In genomic region chr5:103464801-103465484, GRCh38 we compare ENCODE assay signal across 21 cellular contexts.
DNase-seq lines count a peak whose midpoint lies in the region; ATAC-seq and TF ChIP-seq lines count a peak whose summit lies in the region.
"Had no signal": no experiment of that assay in that cellular context is flagged by ENCODE, and none has a peak within 500 bp of the region (broad histone marks: within the 10 kb centered on the region; RNA-seq: fewer than 3 reads in every experiment).

No MANE protein-coding gene starts in this region.

- H3K27ac Mint-ChIP-seq in stimulated activated effector memory CD8-positive, alpha-beta T cell treated with anti-CD3 and anti-CD28 coated beads, Interleukin-12 subunit alpha, Interleukin-12 subunit beta, amount 100 ng/mL, for 72 hours, result no peak overlapping the region
- H3K27ac Mint-ChIP-seq: activated CD4-positive, alpha-beta T cell treated with anti-CD3 and anti-CD28 coated beads for 36 hours; stimulated activated naive B cell treated with anti-CD40 and anti-IgM and Interleukin-4, amounts not matched to agents 10 μg/mL and 1 μg/mL and 100 μg/mL, for 72 hours had no signal

- no peaks in the 10 kb centered on the region for H3K27me3 ChIP-seq in prostate gland (replicated peaks; ENCODE audit: insufficient read depth)
- H3K27me3 ChIP-seq: left lung, SJSA1, tibial nerve had no signal

- TF ChIP-seq CTCF in prostate gland (IDR thresholded peaks at IDR 0.05), result no peak

- ATAC-seq in SK-N-SH treated with all-trans-retinoic acid at 6 μM for 48 hours, result peak; percentile 30; the same call in 2 of the 3 replicates
- ATAC-seq in stimulated activated effector memory CD8-positive, alpha-beta T cell treated with anti-CD3 and anti-CD28 coated beads, Interleukin-12 subunit alpha, Interleukin-12 subunit beta, amount 100 ng/mL, for 72 hours, result peak; percentile 13
- ATAC-seq: activated CD4-positive, alpha-beta T cell treated with anti-CD3 and anti-CD28 coated beads for 36 hours; K562; left lung; stimulated activated naive B cell treated with anti-CD40 and anti-IgM and Interleukin-4, amounts not matched to agents 10 μg/mL and 1 μg/mL and 100 μg/mL, for 72 hours had no signal

- H3K9me3 Mint-ChIP-seq in stimulated activated effector memory CD8-positive, alpha-beta T cell treated with anti-CD3 and anti-CD28 coated beads, Interleukin-12 subunit alpha, Interleukin-12 subunit beta, amount 100 ng/mL, for 72 hours, result no peaks in the 10 kb centered on the region
- H3K9me3 Mint-ChIP-seq: stimulated activated naive B cell treated with anti-CD40 and anti-IgM and Interleukin-4, amounts not matched to agents 10 μg/mL and 1 μg/mL and 100 μg/mL, for 72 hours had no signal

- no peaks in the 10 kb centered on the region for H3K36me3 Mint-ChIP-seq in stimulated activated effector memory CD8-positive, alpha-beta T cell treated with anti-CD3 and anti-CD28 coated beads, Interleukin-12 subunit alpha, Interleukin-12 subunit beta, amount 100 ng/mL, for 72 hours
- H3K36me3 Mint-ChIP-seq: stimulated activated naive B cell treated with anti-CD40 and anti-IgM and Interleukin-4, amounts not matched to agents 10 μg/mL and 1 μg/mL and 100 μg/mL, for 72 hours had no signal

- WGBS in prostate gland, result 73% methylated on average over 5 of the region's 5 CpGs

- no peak overlapping the region for H3K4me3 Mint-ChIP-seq in stimulated activated effector memory CD8-positive, alpha-beta T cell treated with anti-CD3 and anti-CD28 coated beads, Interleukin-12 subunit alpha, Interleukin-12 subunit beta, amount 100 ng/mL, for 72 hours
- H3K4me3 Mint-ChIP-seq: activated CD4-positive, alpha-beta T cell treated with anti-CD3 and anti-CD28 coated beads for 36 hours; stimulated activated naive B cell treated with anti-CD40 and anti-IgM and Interleukin-4, amounts not matched to agents 10 μg/mL and 1 μg/mL and 100 μg/mL, for 72 hours had no signal

- no peaks in the 10 kb centered on the region for H3K4me1 Mint-ChIP-seq in stimulated activated effector memory CD8-positive, alpha-beta T cell treated with anti-CD3 and anti-CD28 coated beads, Interleukin-12 subunit alpha, Interleukin-12 subunit beta, amount 100 ng/mL, for 72 hours
- H3K4me1 Mint-ChIP-seq: activated CD4-positive, alpha-beta T cell treated with anti-CD3 and anti-CD28 coated beads for 36 hours had no signal

- DNase-seq in NCI-H2171 treated with DMSO at 0.1 percent for 48 hours (lab: John Stamatoyannopoulos, UW) (peak; percentile 3), NCI-H2171 (lab: John Stamatoyannopoulos, UW) (no peak), kidney tubule cell (ENCODE audit: low spot score) (peak; percentile 13), cerebellar nuclear complex (lab: John Stamatoyannopoulos, UW) (no peak), prostate gland (ENCODE audit: low spot score) (no peak), glomerular visceral epithelial cell (ENCODE audit: extremely low spot score) (no peak)
- DNase-seq in stimulated activated effector memory CD8-positive, alpha-beta T cell treated with anti-CD3 and anti-CD28 coated beads, Interleukin-12 subunit alpha, Interleukin-12 subunit beta, amount 100 ng/mL, for 72 hours (ENCODE audit: low spot score in 2 of 2), result no peak
- DNase-seq: activated CD4-positive, alpha-beta T cell treated with anti-CD3 and anti-CD28 coated beads for 36 hours; activated CD8-positive, alpha-beta memory T cell treated with anti-CD3 and anti-CD28 coated beads, Interleukin-2, amount 50 U/mL, for 48 hours; activated naive CD4-positive, alpha-beta T cell treated with Interleukin-2 at 50 U/mL for 16 hours; EL; foreskin melanocyte; left lung; NCI-H1105; stimulated activated naive B cell treated with anti-CD40 and anti-IgM and Interleukin-4, amounts not matched to agents 10 μg/mL and 1 μg/mL and 100 μg/mL, for 72 hours; T1000 had no signal

- no peaks in the 10 kb centered on the region for H3K9me3 ChIP-seq in prostate gland
- H3K9me3 ChIP-seq: left lung, SJSA1, tibial nerve had no signal

- TF ChIP-seq POLR2A in prostate gland (IDR thresholded peaks at IDR 0.05), result no peak

- H3K36me3 ChIP-seq in prostate gland, result no peaks in the 10 kb centered on the region
- H3K36me3 ChIP-seq: left lung, SJSA1, tibial nerve had no signal

- H3K4me3 ChIP-seq in prostate gland, result no peak overlapping the region
- H3K4me3 ChIP-seq: K562, left lung, SJSA1, tibial nerve had no signal

- no peak overlapping the region for H3K27ac ChIP-seq in prostate gland
- H3K27ac ChIP-seq: HL-60, left lung, SJSA1, tibial nerve had no signal

- H3K4me1 ChIP-seq in prostate gland (replicated peaks), result no peaks in the 10 kb centered on the region
- H3K4me1 ChIP-seq: left lung, tibial nerve had no signal

- intact Hi-C loops in prostate gland (cut with DNase I), result no loop called here

TF ChIP-seq in SK-N-SH treated with all-trans-retinoic acid at 6 μM for 48 hours, 23 proteins besides CTCF, POLR2A, EP300 and RAD21 (continues in another document):
- no peak for TF ChIP-seq TSHZ2 (CRISPR knock-in tag; IDR thresholded peaks at IDR 0.05)
- no peak for TF ChIP-seq ISL1 (CRISPR knock-in tag; IDR thresholded peaks at IDR 0.05)
- TF ChIP-seq GLIS3 (CRISPR knock-in tag; IDR thresholded peaks at IDR 0.05), result no peak
- TF ChIP-seq BACH2 (CRISPR knock-in tag; IDR thresholded peaks at IDR 0.05; ENCODE audit: borderline replicate concordance), result no peak
- no peak for TF ChIP-seq ZNF565 (CRISPR knock-in tag; conservative IDR thresholded peaks at IDR 0.05; ENCODE audit: low read depth)
- no peak for TF ChIP-seq ARNTL (CRISPR knock-in tag; IDR thresholded peaks at IDR 0.05; ENCODE audit: borderline replicate concordance, low read depth)
- no peak for TF ChIP-seq RARB (CRISPR knock-in tag; IDR thresholded peaks at IDR 0.05)
- no peak for TF ChIP-seq CREB5 (CRISPR knock-in tag; IDR thresholded peaks at IDR 0.05; ENCODE audit: low read depth)
- no peak for TF ChIP-seq PATZ1 (CRISPR knock-in tag; IDR thresholded peaks at IDR 0.05; ENCODE audit: borderline replicate concordance)
- no peak for TF ChIP-seq SNAI2 (CRISPR knock-in tag; IDR thresholded peaks at IDR 0.05)
- no peak for TF ChIP-seq PPARA (CRISPR knock-in tag; IDR thresholded peaks at IDR 0.05; ENCODE audit: borderline replicate concordance)

Comparison
In these comparisons a context has a peak if more than half of its experiments do, and no peak if none do; other contexts are left out.
1. DNase-seq: peak in NCI-H2171 treated with DMSO at 0.1 percent for 48 hours (single experiment) and kidney tubule cell (single experiment); none in NCI-H2171 (single experiment), stimulated activated effector memory CD8-positive, alpha-beta T cell treated with anti-CD3 and anti-CD28 coated beads, Interleukin-12 subunit alpha, Interleukin-12 subunit beta, amount 100 ng/mL, for 72 hours (0 of 2), cerebellar nuclear complex (0 of 2), prostate gland (single experiment) and glomerular visceral epithelial cell (single experiment).